17 cellular contexts compared by ENCODE assay signal in genomic region chr17:43442711-43443110, GRCh38. TPM values are rescaled to one million over a fixed set of nuclear protein-coding genes. Genes with fewer than 3 reads are reported as not detected.
A peak's percentile ranks its signal among the peaks of the same experiment; 100 is the strongest.
DNase-seq lines count a peak whose midpoint lies in the region; ATAC-seq, FAIRE-seq and TF ChIP-seq lines count a peak whose summit lies in the region.
"Had no signal": no experiment of that assay in that cellular context is flagged by ENCODE, and none has a peak within 500 bp of the region (broad histone marks: within the 10 kb centered on the region; RNA-seq: fewer than 3 reads in every experiment).

No MANE protein-coding gene starts in this region.

- H3K9me1 ChIP-seq in keratinocyte (ENCODE audit: control insufficient read depth, extremely low read depth, insufficient read depth, low read length), result no peaks in the 10 kb centered on the region

- no peaks in the 10 kb centered on the region for H3K27me3 ChIP-seq in right cardiac atrium (ENCODE audit: control insufficient read depth, insufficient read depth)
- no peaks in the 10 kb centered on the region for H3K27me3 ChIP-seq in left ventricle myocardium inferior (ENCODE audit: low read depth)
- no peaks in the 10 kb centered on the region for H3K27me3 ChIP-seq in mammary epithelial cell (ENCODE audit: insufficient read depth, low read length)
- H3K27me3 ChIP-seq in keratinocyte (ENCODE audit: control insufficient read depth, extremely low read depth, insufficient read depth, low read length), result no peaks in the 10 kb centered on the region

- in situ Hi-C loops in mammary epithelial cell (cut with MboI; ENCODE audit: low sequenced_read_pairs in 2 of 2), result no loop called here
- in situ Hi-C loops in GM13976 (cut with MboI; ENCODE audit: low sequenced_read_pairs, unreplicated experiment), result no loop called here

- DNase-seq in right cardiac atrium (no peak), left ventricle myocardium inferior (no peak), mammary epithelial cell (peak; percentile 58), keratinocyte (ENCODE audit: low read depth, low spot score) (no peak), HuH-7.5 (ENCODE audit: low spot score) (no peak), NOMO-1 treated with DMSO at 0.1 percent for 48 hours (lab: John Stamatoyannopoulos, UW; ENCODE audit: unreplicated experiment) (no peak), GM13976 (ENCODE audit: low spot score) (no peak)
- DNase-seq: activated CD4-positive, CD25-positive, alpha-beta regulatory T cell treated with anti-CD3 and anti-CD28 coated beads, Interleukin-2, amount 50 U/mL, for 72 hours; natural killer cell; NCI-H187; NCI-H510A; PC-9; retina; stimulated activated CD4-positive, alpha-beta T cell treated with anti-CD3 and anti-CD28 coated beads, Interleukin-1b, Interleukin-23, amount 100 ng/mL, for 48 hours had no signal

- H3K79me2 ChIP-seq in mammary epithelial cell (ENCODE audit: insufficient read depth, low read length) (no peaks in the 10 kb centered on the region), keratinocyte (ENCODE audit: control insufficient read depth, insufficient read depth, low read length) (no peaks in the 10 kb centered on the region)

- no TSS peak for BruUV-seq in mammary epithelial cell (replicated peaks; lab: Mats Ljungman, UMichigan)

- CTCF ChIA-PET in mammary epithelial cell (lab: Charles Lee; ENCODE audit: low non-redundant PET), result no interaction called here

- dilution Hi-C loops in mammary epithelial cell (cut with HindIII; ENCODE audit: low sequenced_read_pairs), result no loop called here
- dilution Hi-C loops in keratinocyte (cut with MboI; ENCODE audit: extremely low pct_ligation_motif_present, low sequenced_read_pairs), result no loop called here

- intact Hi-C loops in right cardiac atrium (cut with DNase I), result no loop called here
- intact Hi-C loops in left ventricle myocardium inferior (cut with micrococcal nuclease), result no loop called here
- intact Hi-C loops in mammary epithelial cell (cut with micrococcal nuclease), result no loop called here

- WGBS in right cardiac atrium, result 74% methylated on average over 2 of the region's 2 CpGs
- 3% methylated on average over 2 of the region's 2 CpGs for WGBS in mammary epithelial cell (ENCODE audit: low coverage, missing lambda C conversion rate)

- TF ChIP-seq CTCF in left ventricle myocardium inferior (IDR thresholded peaks at IDR 0.05; ENCODE audit: borderline replicate concordance), result no peak
- TF ChIP-seq CTCF in mammary epithelial cell (conservative IDR thresholded peaks at IDR 0.05 in 1 of 2, IDR thresholded peaks at IDR 0.05 in 1 of 2; ENCODE audit: extremely low read depth in 1 of 2, insufficient read depth in 1 of 2, low read depth in 1 of 2, low read length in 2 of 2), result no peak
- TF ChIP-seq CTCF in keratinocyte (optimal IDR thresholded peaks at IDR 0.05 in 1 of 3, IDR thresholded peaks at IDR 0.05 in 1 of 3, conservative IDR thresholded peaks at IDR 0.05 in 1 of 3; ENCODE audit: extremely low read depth in 1 of 3, insufficient read depth in 2 of 3, low read length in 3 of 3), result no peak
- TF ChIP-seq CTCF in GM13976 (IDR thresholded peaks at IDR 0.05; ENCODE audit: borderline replicate concordance, control extremely low read depth, extremely low read depth, insufficient read depth, missing control alignments), result no peak

- H3K4me3 ChIP-seq in right cardiac atrium (ENCODE audit: low read length) (no peak overlapping the region), left ventricle myocardium inferior (no peak overlapping the region), mammary epithelial cell (replicated peaks in 1 of 3; ENCODE audit: insufficient read depth in 1 of 3, low read depth in 2 of 3, low read length in 3 of 3) (no peak overlapping the region), keratinocyte (ENCODE audit: control insufficient read depth in 2 of 3, extremely low read depth in 1 of 3, insufficient read depth in 2 of 3, low read depth in 1 of 3, low read length in 3 of 3) (no peak overlapping the region)
- H3K4me3 ChIP-seq: PC-9 had no signal

- FAIRE-seq in keratinocyte (lab: Jason Lieb, UNC), result peak; percentile 99
- FAIRE-seq: A204.1, GM18507 had no signal

- no peak overlapping the region for H3K27ac ChIP-seq in right cardiac atrium (ENCODE audit: low read length)
- no peak overlapping the region for H3K27ac ChIP-seq in left ventricle myocardium inferior (replicated peaks)
- no peak overlapping the region for H3K27ac ChIP-seq in mammary epithelial cell (ENCODE audit: insufficient read depth, low read depth, low read length)
- peak overlapping the region; percentile 83 for H3K27ac ChIP-seq in keratinocyte (ENCODE audit: control insufficient read depth, insufficient read depth, low read length)
- H3K27ac ChIP-seq: PC-9 had no signal

- no peaks in the 10 kb centered on the region for H3K4me1 ChIP-seq in right cardiac atrium (ENCODE audit: control insufficient read depth, insufficient read depth, low read length)
- H3K4me1 ChIP-seq in left ventricle myocardium inferior, result no peaks in the 10 kb centered on the region
- H3K4me1 ChIP-seq in mammary epithelial cell (ENCODE audit: insufficient read depth, low read length), result peaks cover 32% of the 10 kb centered on the region
- peaks cover 30% of the 10 kb centered on the region for H3K4me1 ChIP-seq in keratinocyte (ENCODE audit: control insufficient read depth, extremely low read depth, insufficient read depth, low read length)

- H3K36me3 ChIP-seq in left ventricle myocardium inferior, result no peaks in the 10 kb centered on the region
- H3K36me3 ChIP-seq in mammary epithelial cell (ENCODE audit: insufficient read depth, low read length), result no peaks in the 10 kb centered on the region
- H3K36me3 ChIP-seq in keratinocyte (ENCODE audit: control insufficient read depth in 2 of 2, extremely low read depth in 1 of 2, insufficient read depth in 2 of 2, low read length in 2 of 2), result no peaks in the 10 kb centered on the region

- peak; percentile 56 to 58 for ATAC-seq in right cardiac atrium
- ATAC-seq in HG02759 (IDR thresholded peaks at IDR 0.05; ENCODE audit: unreplicated experiment), result no peak
- ATAC-seq: natural killer cell had no signal

- H3K4me2 ChIP-seq in mammary epithelial cell (ENCODE audit: insufficient read depth, low read depth, low read length) (peak overlapping the region; percentile 12), keratinocyte (ENCODE audit: control insufficient read depth, extremely low read depth, insufficient read depth, low read depth, low read length) (no peak overlapping the region)
- H3K4me2 ChIP-seq: PC-9 had no signal

- H2AFZ ChIP-seq in mammary epithelial cell (ENCODE audit: low read depth, low read length) (no peak overlapping the region), keratinocyte (ENCODE audit: control insufficient read depth, low read length) (no peak overlapping the region)
- H2AFZ ChIP-seq: PC-9 had no signal

- no peaks in the 10 kb centered on the region for H4K20me1 ChIP-seq in mammary epithelial cell (ENCODE audit: insufficient read depth, low read length)
- no peaks in the 10 kb centered on the region for H4K20me1 ChIP-seq in keratinocyte (ENCODE audit: control insufficient read depth, extremely low read depth, insufficient read depth, low read length)

- H3K9me3 ChIP-seq in right cardiac atrium (ENCODE audit: control insufficient read depth, low read length) (no peaks in the 10 kb centered on the region), left ventricle myocardium inferior (replicated peaks) (no peaks in the 10 kb centered on the region), mammary epithelial cell (replicated peaks; ENCODE audit: insufficient read depth, low read length) (no peaks in the 10 kb centered on the region), keratinocyte (ENCODE audit: control insufficient read depth, low read depth, low read length) (no peaks in the 10 kb centered on the region)

- no peak overlapping the region for H3K9ac ChIP-seq in mammary epithelial cell (ENCODE audit: insufficient read depth, low read length)
- no peak overlapping the region for H3K9ac ChIP-seq in keratinocyte (ENCODE audit: control insufficient read depth, extremely low read depth, insufficient read depth, low read length)

RNA-seq across cellular contexts. Expression of gene DHX8, which starts 41.1 kb away (rescaled TPM):
- 10 to 100 TPM; 23.1 to 38.8 (median 29.2) TPM for total RNA-seq in right cardiac atrium
- polyA plus RNA-seq in right cardiac atrium, result 12.8 TPM
- 26.0 TPM for total RNA-seq in left ventricle myocardium inferior
- total RNA-seq in mammary epithelial cell, result 10 to 100 TPM; 41.3 to 58.8 TPM
- 28.5 TPM for polyA plus RNA-seq in mammary epithelial cell
- polyA minus RNA-seq in mammary epithelial cell, result 87.8 TPM
- 25.2 to 32.4 TPM (median 30.1 TPM) in 3 replicates for polyA plus RNA-seq in keratinocyte
- 43.2 TPM for polyA plus RNA-seq in keratinocyte (2011; ENCODE audit: low read depth)
- 21.2 and 25.9 TPM in 2 replicates for polyA plus RNA-seq in keratinocyte (2011; cell fraction: cytosol; rRNA removed)
- 50.0 and 52.1 TPM in 2 replicates for polyA plus RNA-seq in keratinocyte (2011; cell fraction: nucleus; rRNA removed)
- 21.6 and 30.5 TPM in 2 replicates for polyA plus RNA-seq in keratinocyte (2012; ENCODE audit: low replicate concordance)
- polyA minus RNA-seq in keratinocyte, result 33.1 to 75.5 TPM (median 60.5 TPM) in 3 replicates
- 24.9 TPM for polyA minus RNA-seq in keratinocyte (2011; cell fraction: cytosol; rRNA and poly(A)+ RNA removed)
- polyA minus RNA-seq in keratinocyte (2011; cell fraction: nucleus; rRNA and poly(A)+ RNA removed), result 40.2 and 54.8 TPM in 2 replicates

RNA-seq across cellular contexts. Expression of gene ARL4D, which starts 43.9 kb away (rescaled TPM):
- total RNA-seq in right cardiac atrium (10 to 100 TPM; 10.8 to 24.5 (median 18.0) TPM), left ventricle myocardium inferior (7.1 TPM), mammary epithelial cell (100 to 1,000 TPM in 1 of 2 donors, 10 to 100 TPM in 1; 59.1 to 112 TPM)
- polyA plus RNA-seq in right cardiac atrium (13.0 TPM), mammary epithelial cell (43.2 TPM), keratinocyte (36.5 to 49.1 TPM (median 43.1 TPM) in 3 replicates)
- polyA minus RNA-seq in mammary epithelial cell (43.4 TPM), keratinocyte (21.7 to 43.7 TPM (median 36.6 TPM) in 3 replicates)
- 9.5 TPM for polyA plus RNA-seq in keratinocyte (2011; ENCODE audit: low read depth)
- polyA plus RNA-seq in keratinocyte (2011; cell fraction: cytosol; rRNA removed), result 28.9 and 46.0 TPM in 2 replicates
- 61.6 and 68.3 TPM in 2 replicates for polyA plus RNA-seq in keratinocyte (2011; cell fraction: nucleus; rRNA removed)
- polyA plus RNA-seq in keratinocyte (2012; ENCODE audit: low replicate concordance), result 40.7 and 45.9 TPM in 2 replicates
- polyA minus RNA-seq in keratinocyte (2011; cell fraction: cytosol; rRNA and poly(A)+ RNA removed), result 32.8 TPM
- polyA minus RNA-seq in keratinocyte (2011; cell fraction: nucleus; rRNA and poly(A)+ RNA removed), result 26.6 and 27.1 TPM in 2 replicates
